In genomic region chr15:84760219-84760618, GRCh38 we compare ENCODE assay signal across 1 cellular context.
TF ChIP-seq lines count a peak whose summit lies in the region.

No MANE protein-coding gene starts in this region.

TF ChIP-seq in K562, 482 proteins besides CTCF, POLR2A, EP300 and RAD21:
- TF ChIP-seq FOXP1 (CRISPR knock-in tag; IDR thresholded peaks at IDR 0.05) (no peak), EZH2 (IDR thresholded peaks at IDR 0.05; ENCODE audit: borderline replicate concordance, low read depth, low read length) (no peak), TCF3 (CRISPR knock-in tag; IDR thresholded peaks at IDR 0.05) (no peak), PRDM10 (IDR thresholded peaks at IDR 0.05; ENCODE audit: partially characterized antibody) (no peak), RNF219 (CRISPR knock-in tag; IDR thresholded peaks at IDR 0.05) (no peak), NKRF (IDR thresholded peaks at IDR 0.05; ENCODE audit: borderline replicate concordance) (no peak)
